ENCODE assay signal across 9 cellular contexts in the genomic region with DNA sequence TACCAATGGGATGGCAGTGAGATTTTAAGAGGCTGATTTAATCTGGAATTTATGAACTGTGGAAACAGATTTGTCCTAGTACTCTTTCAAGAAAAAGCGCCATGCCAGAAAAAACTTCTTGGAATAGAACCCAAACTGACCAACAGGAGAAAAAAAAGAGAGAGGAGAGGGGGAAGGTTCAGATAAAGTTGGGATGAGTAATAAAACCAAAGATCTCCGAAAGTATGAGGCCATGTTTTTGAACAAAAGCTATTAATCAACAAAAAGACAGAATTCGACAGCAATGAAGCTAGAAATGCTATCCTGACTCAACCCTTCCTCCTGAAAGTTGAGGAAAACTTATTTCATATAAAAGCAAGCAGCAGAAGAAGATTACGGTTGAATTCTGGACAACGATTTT.
"Had no signal": no experiment of that assay in that cellular context is flagged by ENCODE, and none has a peak within 500 bp of the region (broad histone marks: within the 10 kb centered on the region; RNA-seq: fewer than 3 reads in every experiment).

No MANE protein-coding gene starts in this region.

- H3K9ac ChIP-seq: KMS-11 had no signal

- FAIRE-seq: H1, H54, HTR-8/SVneo had no signal

- H3K4me3 ChIP-seq: GM23338 had no signal

- H2AFZ ChIP-seq: GM23338 had no signal

- H3K4me2 ChIP-seq: GM23338, KMS-11 had no signal

- DNase-seq: H9, HCEC 1CT, IMR-90, KBM-7 had no signal

- ATAC-seq: GM23338 had no signal

- H3K27ac ChIP-seq: KMS-11 had no signal
